Comparison of ENCODE assay signal across 32 cellular contexts in genomic region chr1:231079166-231079565, GRCh38.
"Had no signal": no experiment of that assay in that cellular context is flagged by ENCODE, and none has a peak within 500 bp of the region (broad histone marks: within the 10 kb centered on the region; RNA-seq: fewer than 3 reads in every experiment).

No MANE protein-coding gene starts in this region.

- ATAC-seq: activated CD4-positive, alpha-beta T cell treated with anti-CD3 and anti-CD28 coated beads for 36 hours; activated CD4-positive, CD25-positive, alpha-beta regulatory T cell treated with anti-CD3 and anti-CD28 coated beads, Interleukin-2, amount 50 U/mL, for 24 hours; activated CD8-positive, alpha-beta memory T cell treated with anti-CD3 and anti-CD28 coated beads, Interleukin-2, amount 10 ng/mL, durations not matched to agents 7 days and 5 days; activated CD8-positive, alpha-beta T cell treated with anti-CD3 and anti-CD28 coated beads, Interleukin-2, amount 10 ng/mL, durations not matched to agents 7 days and 5 days; activated naive CD8-positive, alpha-beta T cell treated with anti-CD3 and anti-CD28 coated beads, Interleukin-2, amount 50 U/mL, for 24 hours; WTC11 had no signal

- H3K36me3 ChIP-seq: ascending aorta, cardiac muscle cell, WERI-Rb-1 had no signal

- H3K9me3 ChIP-seq: ascending aorta had no signal

- H3K4me3 ChIP-seq: ascending aorta, cardiac muscle cell had no signal

- H3K27ac ChIP-seq: ascending aorta, cardiac muscle cell, WERI-Rb-1 had no signal

- FAIRE-seq: bronchial epithelial cell, TTC549 had no signal

- H3K4me1 ChIP-seq: ascending aorta had no signal

- DNase-seq: activated CD4-positive, alpha-beta memory T cell treated with anti-CD3 and anti-CD28 coated beads, Interleukin-2, amount 10 ng/mL, durations not matched to agents 7 days and 5 days; activated CD4-positive, alpha-beta T cell treated with anti-CD3 and anti-CD28 coated beads for 1 hour; activated CD4-positive, alpha-beta T cell treated with anti-CD3 and anti-CD28 coated beads for 36 hours; activated CD4-positive, alpha-beta T cell treated with anti-CD3 and anti-CD28 coated beads for 48 hours; activated CD4-positive, alpha-beta T cell treated with anti-CD3 and anti-CD28 coated beads, Interleukin-2, amount 10 ng/mL, durations not matched to agents 7 days and 5 days; activated CD4-positive, alpha-beta T cell treated with anti-CD3 and anti-CD28 coated beads, Interleukin-2, amount 50 U/mL, for 48 hours; activated CD4-positive, CD25-positive, alpha-beta regulatory T cell; activated CD8-positive, alpha-beta memory T cell treated with anti-CD3 and anti-CD28 coated beads for 24 hours; activated CD8-positive, alpha-beta memory T cell treated with anti-CD3 and anti-CD28 coated beads, Interleukin-2, amount 10 ng/mL, durations not matched to agents 7 days and 5 days; activated CD8-positive, alpha-beta memory T cell treated with anti-CD3 and anti-CD28 coated beads, Interleukin-2, amount 50 U/mL, for 48 hours; activated CD8-positive, alpha-beta T cell treated with anti-CD3 and anti-CD28 coated beads, Interleukin-2, amount 10 ng/mL, durations not matched to agents 7 days and 5 days; activated effector memory CD4-positive, alpha-beta T cell treated with Interleukin-2 at 50 U/mL for 16 hours; activated gamma-delta T cell; activated naive CD4-positive, alpha-beta T cell treated with anti-CD3 and anti-CD28 coated beads, Interleukin-2, amount 10 ng/mL, durations not matched to agents 7 days and 5 days; activated naive CD4-positive, alpha-beta T cell treated with Interleukin-2 at 50 U/mL for 16 hours; activated naive CD8-positive, alpha-beta T cell treated with anti-CD3 and anti-CD28 coated beads, Interleukin-2, amount 10 ng/mL, durations not matched to agents 7 days and 5 days; activated naive CD8-positive, alpha-beta T cell treated with anti-CD3 and anti-CD28 coated beads, Interleukin-2, amount 50 U/mL, for 24 hours; activated T-cell treated with anti-CD3 and anti-CD28 coated beads, Interleukin-2, amount 50 U/mL, for 24 hours; activated T-cell treated with anti-CD3 and anti-CD28 coated beads, Interleukin-2, amount 50 U/mL, for 48 hours; amygdala; anterior cingulate cortex; caudate nucleus; T-helper 1 cell; T-helper 2 cell; T-helper 9 cell; WERI-Rb-1 had no signal

- H3K27me3 ChIP-seq: ascending aorta, cardiac muscle cell had no signal
